ENCODE assay signal across 11 cellular contexts in genomic region chr12:52203126-52203921, GRCh38. TPM values are rescaled to one million over a fixed set of nuclear protein-coding genes. Genes with fewer than 3 reads are reported as not detected.
DNase-seq lines count a peak whose midpoint lies in the region; ATAC-seq and TF ChIP-seq lines count a peak whose summit lies in the region.
"Had no signal": no experiment of that assay in that cellular context is flagged by ENCODE, and none has a peak within 500 bp of the region (broad histone marks: within the 10 kb centered on the region; RNA-seq: fewer than 3 reads in every experiment).

No MANE protein-coding gene starts in this region.

- H3K4me3 ChIP-seq in astrocyte of the spinal cord (ENCODE audit: low read depth, low read length): no peak overlapping the region

- peak; percentile 25 to 59 for DNase-seq in NCI-H526 (lab: John Stamatoyannopoulos, UW)
- no peak for DNase-seq in NCI-H526 treated with DMSO at 0.1 percent for 48 hours (lab: John Stamatoyannopoulos, UW)
- DNase-seq in NCI-H69 (lab: John Stamatoyannopoulos, UW): peak; percentile 97
- peak; percentile 57 for DNase-seq in astrocyte of the spinal cord (ENCODE audit: low read depth, low spot score)
- DNase-seq in left lobe of liver (ENCODE audit: low spot score): no peak
- DNase-seq in superior temporal gyrus (ENCODE audit: extremely low spot score): peak; percentile 64

- peak; percentile 62 for ATAC-seq in left lobe of liver
- no peak for ATAC-seq in HG03354 (IDR thresholded peaks at IDR 0.05; ENCODE audit: poor library complexity, severe bottlenecking, unreplicated experiment)
- no peak for ATAC-seq in HG02885 (IDR thresholded peaks at IDR 0.05; ENCODE audit: poor library complexity, unreplicated experiment)
- ATAC-seq: T-cell had no signal

- in situ Hi-C loops in astrocyte of the spinal cord (cut with HindIII; ENCODE audit: low sequenced_read_pairs): no loop called here

- TF ChIP-seq CTCF in astrocyte of the spinal cord (IDR thresholded peaks at IDR 0.05; ENCODE audit: low read depth, low read length): no peak

RNA-seq across cellular contexts. Expression of gene KRT80, which starts 11.5 kb away (rescaled TPM):
- total RNA-seq in left lobe of liver: 0.28 TPM
- total RNA-seq: B cell, mononuclear cell had no signal

RNA-seq across cellular contexts. Expression of gene KRT7, which starts 29.7 kb away (rescaled TPM):
- 18.8 TPM for total RNA-seq in left lobe of liver
- total RNA-seq: B cell, mononuclear cell had no signal

Comparison
In these comparisons a context has a peak if more than half of its experiments do, and no peak if none do; other contexts are left out.
1. DNase-seq: peak in NCI-H526 (2 of 2), NCI-H69 (single experiment), astrocyte of the spinal cord (single experiment) and superior temporal gyrus (single experiment); none in NCI-H526 treated with DMSO at 0.1 percent for 48 hours (single experiment) and left lobe of liver (single experiment).